Comparison of ENCODE assay signal across 15 cellular contexts in genomic region chr1:53218201-53218600, GRCh38. TPM values are rescaled to one million over a fixed set of nuclear protein-coding genes. Genes with fewer than 3 reads are reported as not detected.
A peak's percentile ranks its signal among the peaks of the same experiment; 100 is the strongest.
DNase-seq lines count a peak whose midpoint lies in the region; ATAC-seq and TF ChIP-seq lines count a peak whose summit lies in the region.
"Had no signal": no experiment of that assay in that cellular context is flagged by ENCODE, and none has a peak within 500 bp of the region (broad histone marks: within the 10 kb centered on the region; RNA-seq: fewer than 3 reads in every experiment).

No MANE protein-coding gene starts in this region.

- intact Hi-C loops in naive thymus-derived CD4-positive, alpha-beta T cell (cut with micrococcal nuclease): no loop called here

- peak overlapping the region; percentile 17 for H3K27ac Mint-ChIP-seq in activated naive CD4-positive, alpha-beta T cell treated with anti-CD3 and anti-CD28 coated beads, Interleukin-2, amount 50 U/mL, for 24 hours
- peak overlapping the region; percentile 45 for H3K27ac Mint-ChIP-seq in activated naive CD8-positive, alpha-beta T cell treated with anti-CD3 and anti-CD28 coated beads, Interleukin-2, amount 10 ng/mL, durations not matched to agents 7 days and 5 days
- peak overlapping the region in 8 of 9 donors; percentile 55 to 98 (median 84) for H3K27ac Mint-ChIP-seq in naive thymus-derived CD4-positive, alpha-beta T cell
- H3K27ac Mint-ChIP-seq in type B pancreatic cell: peak overlapping the region; percentile 95

- no peak overlapping the region for H3K4me3 ChIP-seq in naive thymus-derived CD4-positive, alpha-beta T cell (ENCODE audit: low read length)

- no peaks in the 10 kb centered on the region for H3K9me3 ChIP-seq in naive thymus-derived CD4-positive, alpha-beta T cell (ENCODE audit: control insufficient read depth in 2 of 3, low read length in 3 of 3)

- peaks cover 25% of the 10 kb centered on the region for H3K4me1 Mint-ChIP-seq in activated naive CD4-positive, alpha-beta T cell treated with anti-CD3 and anti-CD28 coated beads, Interleukin-2, amount 50 U/mL, for 24 hours
- peaks cover 15% of the 10 kb centered on the region for H3K4me1 Mint-ChIP-seq in activated naive CD8-positive, alpha-beta T cell treated with anti-CD3 and anti-CD28 coated beads, Interleukin-2, amount 10 ng/mL, durations not matched to agents 7 days and 5 days
- H3K4me1 Mint-ChIP-seq in naive thymus-derived CD4-positive, alpha-beta T cell: peaks cover 15 to 31% (median 26%) of the 10 kb centered on the region in 7 donors
- peaks cover 17% of the 10 kb centered on the region for H3K4me1 Mint-ChIP-seq in type B pancreatic cell (ENCODE audit: unreplicated experiment)

- H3K4me1 ChIP-seq in naive thymus-derived CD4-positive, alpha-beta T cell (ENCODE audit: control insufficient read depth in 2 of 2, insufficient read depth in 2 of 2, low read length in 2 of 2): peaks cover 15% of the 10 kb centered on the region in 2 donors

- no peak for DNase-seq in activated naive CD4-positive, alpha-beta T cell treated with Interleukin-2 at 50 U/mL for 16 hours
- no peak for DNase-seq in activated naive CD8-positive, alpha-beta T cell treated with anti-CD3 and anti-CD28 coated beads, Interleukin-2, amount 10 ng/mL, durations not matched to agents 7 days and 5 days
- no peak for DNase-seq in naive thymus-derived CD4-positive, alpha-beta T cell
- no peak for DNase-seq in type B pancreatic cell (ENCODE audit: extremely low spot score, unreplicated experiment)
- DNase-seq in dermis blood vessel endothelial cell: no peak
- no peak for DNase-seq in NCI-H2196 treated with DMSO at 0.1 percent for 48 hours (lab: John Stamatoyannopoulos, UW; ENCODE audit: unreplicated experiment)
- DNase-seq: CD4-positive, alpha-beta memory T cell; GF-D8; GOT3; KBM-7; NCI-H1048; NCI-H2107; NCI-H69 had no signal

- CTCF ChIA-PET in naive thymus-derived CD4-positive, alpha-beta T cell (lab: Charles Lee): no interaction called here

- H3K36me3 Mint-ChIP-seq in activated naive CD4-positive, alpha-beta T cell treated with anti-CD3 and anti-CD28 coated beads, Interleukin-2, amount 50 U/mL, for 24 hours: no peaks in the 10 kb centered on the region
- peaks cover under 1% of the 10 kb centered on the region for H3K36me3 Mint-ChIP-seq in activated naive CD8-positive, alpha-beta T cell treated with anti-CD3 and anti-CD28 coated beads, Interleukin-2, amount 10 ng/mL, durations not matched to agents 7 days and 5 days
- H3K36me3 Mint-ChIP-seq in naive thymus-derived CD4-positive, alpha-beta T cell: peaks cover 0 to 22% (median 4%) of the 10 kb centered on the region in 5 donors
- H3K36me3 Mint-ChIP-seq in type B pancreatic cell: peaks cover 5% of the 10 kb centered on the region

- TF ChIP-seq CTCF in type B pancreatic cell (conservative IDR thresholded peaks at IDR 0.05): no peak

- H3K9me3 Mint-ChIP-seq in activated naive CD4-positive, alpha-beta T cell treated with anti-CD3 and anti-CD28 coated beads, Interleukin-2, amount 50 U/mL, for 24 hours: no peaks in the 10 kb centered on the region
- no peaks in the 10 kb centered on the region for H3K9me3 Mint-ChIP-seq in activated naive CD8-positive, alpha-beta T cell treated with anti-CD3 and anti-CD28 coated beads, Interleukin-2, amount 10 ng/mL, durations not matched to agents 7 days and 5 days
- H3K9me3 Mint-ChIP-seq in naive thymus-derived CD4-positive, alpha-beta T cell: peaks cover 0 to 6% (median 0%) of the 10 kb centered on the region in 11 donors
- no peaks in the 10 kb centered on the region for H3K9me3 Mint-ChIP-seq in type B pancreatic cell

- no peak for ATAC-seq in activated naive CD8-positive, alpha-beta T cell treated with anti-CD3 and anti-CD28 coated beads, Interleukin-2, amount 10 ng/mL, durations not matched to agents 7 days and 5 days (ENCODE audit: low read depth)
- no peak for ATAC-seq in naive thymus-derived CD4-positive, alpha-beta T cell

- POLR2A ChIA-PET in activated naive CD8-positive, alpha-beta T cell treated with anti-CD3 and anti-CD28 coated beads, Interleukin-2, amount 10 ng/mL, durations not matched to agents 7 days and 5 days (lab: Charles Lee): interaction anchor here (3.4 kb wide), 1 partner anchor 21 kb away, joined by 18 read pairs; the partner anchor contains the start of gene CPT2
- POLR2A ChIA-PET in naive thymus-derived CD4-positive, alpha-beta T cell (lab: Charles Lee): no interaction called here

- no peaks in the 10 kb centered on the region for H3K27me3 ChIP-seq in naive thymus-derived CD4-positive, alpha-beta T cell (ENCODE audit: control insufficient read depth in 2 of 2, insufficient read depth in 2 of 2, low read length in 2 of 2)

- H3K27me3 Mint-ChIP-seq in activated naive CD4-positive, alpha-beta T cell treated with anti-CD3 and anti-CD28 coated beads, Interleukin-2, amount 50 U/mL, for 24 hours: no peaks in the 10 kb centered on the region
- H3K27me3 Mint-ChIP-seq in activated naive CD8-positive, alpha-beta T cell treated with anti-CD3 and anti-CD28 coated beads, Interleukin-2, amount 10 ng/mL, durations not matched to agents 7 days and 5 days: no peaks in the 10 kb centered on the region
- no peaks in the 10 kb centered on the region for H3K27me3 Mint-ChIP-seq in naive thymus-derived CD4-positive, alpha-beta T cell
- no peaks in the 10 kb centered on the region for H3K27me3 Mint-ChIP-seq in type B pancreatic cell
- H3K27me3 Mint-ChIP-seq: CD4-positive, alpha-beta memory T cell had no signal

- H3K27ac ChIP-seq in naive thymus-derived CD4-positive, alpha-beta T cell (ENCODE audit: low read depth, low read length): peak overlapping the region; percentile 17
- H3K27ac ChIP-seq: RWPE1 had no signal

- H3K36me3 ChIP-seq in naive thymus-derived CD4-positive, alpha-beta T cell (ENCODE audit: control insufficient read depth in 2 of 3, insufficient read depth in 3 of 3, low read length in 3 of 3): peaks cover 10 to 54% (median 10%) of the 10 kb centered on the region in 3 experiments

- H3K4me3 Mint-ChIP-seq in activated naive CD4-positive, alpha-beta T cell treated with anti-CD3 and anti-CD28 coated beads, Interleukin-2, amount 50 U/mL, for 24 hours: peak overlapping the region; percentile 15
- H3K4me3 Mint-ChIP-seq in activated naive CD8-positive, alpha-beta T cell treated with anti-CD3 and anti-CD28 coated beads, Interleukin-2, amount 10 ng/mL, durations not matched to agents 7 days and 5 days: no peak overlapping the region
- H3K4me3 Mint-ChIP-seq in naive thymus-derived CD4-positive, alpha-beta T cell: peak overlapping the region in 1 of 10 donors; percentile 34
- H3K4me3 Mint-ChIP-seq in type B pancreatic cell: peak overlapping the region; percentile 49

RNA-seq across cellular contexts. Expression of gene CZIB, which starts 2.2 kb away (rescaled TPM):
- total RNA-seq in activated naive CD8-positive, alpha-beta T cell treated with anti-CD3 and anti-CD28 coated beads, Interleukin-2, amount 10 ng/mL, durations not matched to agents 7 days and 5 days: 10 to 100 TPM; 57.7 to 63.1 TPM
- 10 to 100 TPM; 41.9 to 94.9 (median 51.4) TPM for total RNA-seq in naive thymus-derived CD4-positive, alpha-beta T cell
- 10 to 100 TPM; 77.5 to 80.1 TPM for polyA plus RNA-seq in naive thymus-derived CD4-positive, alpha-beta T cell
- 36.2 and 72.7 TPM in 2 replicates for total RNA-seq in type B pancreatic cell (ENCODE audit: low replicate concordance)
- 47.1 TPM in 2 replicates for total RNA-seq in dermis blood vessel endothelial cell

RNA-seq across cellular contexts. Expression of gene MAGOH, which starts 20.1 kb away (rescaled TPM):
- total RNA-seq in activated naive CD8-positive, alpha-beta T cell treated with anti-CD3 and anti-CD28 coated beads, Interleukin-2, amount 10 ng/mL, durations not matched to agents 7 days and 5 days: 10 to 100 TPM; 67.4 to 70.4 TPM
- total RNA-seq in naive thymus-derived CD4-positive, alpha-beta T cell: 10 to 100 TPM; 37.7 to 76.7 (median 52.3) TPM
- 100 to 1,000 TPM in 1 of 2 donors, 10 to 100 TPM in 1; 97.2 to 108 TPM for polyA plus RNA-seq in naive thymus-derived CD4-positive, alpha-beta T cell
- total RNA-seq in type B pancreatic cell (ENCODE audit: low replicate concordance): 50.4 and 55.0 TPM in 2 replicates
- total RNA-seq in dermis blood vessel endothelial cell: 34.9 and 50.3 TPM in 2 replicates

RNA-seq across cellular contexts. Expression of gene CPT2, which starts 21.6 kb away (rescaled TPM):
- 10 to 100 TPM; 15.5 to 18.1 TPM for total RNA-seq in activated naive CD8-positive, alpha-beta T cell treated with anti-CD3 and anti-CD28 coated beads, Interleukin-2, amount 10 ng/mL, durations not matched to agents 7 days and 5 days
- 10 to 100 TPM in 4 of 5 experiments, 1 to 10 TPM in 1; 8.8 to 23.0 (median 13.4) TPM for total RNA-seq in naive thymus-derived CD4-positive, alpha-beta T cell
- polyA plus RNA-seq in naive thymus-derived CD4-positive, alpha-beta T cell: 10 to 100 TPM; 18.7 to 23.2 TPM
- total RNA-seq in type B pancreatic cell (ENCODE audit: low replicate concordance): 26.8 and 28.2 TPM in 2 replicates
- total RNA-seq in dermis blood vessel endothelial cell: 12.4 and 14.8 TPM in 2 replicates

Comparison
In these comparisons a context has a peak if more than half of its experiments do, and no peak if none do; other contexts are left out.
1. H3K27ac Mint-ChIP-seq: peak in every context shown above with its lines; median percentile 95 in type B pancreatic cell; 84 in naive thymus-derived CD4-positive, alpha-beta T cell; 45 in activated naive CD8-positive, alpha-beta T cell treated with anti-CD3 and anti-CD28 coated beads, Interleukin-2, amount 10 ng/mL, durations not matched to agents 7 days and 5 days; 17 in activated naive CD4-positive, alpha-beta T cell treated with anti-CD3 and anti-CD28 coated beads, Interleukin-2, amount 50 U/mL, for 24 hours.